In the genomic region with DNA sequence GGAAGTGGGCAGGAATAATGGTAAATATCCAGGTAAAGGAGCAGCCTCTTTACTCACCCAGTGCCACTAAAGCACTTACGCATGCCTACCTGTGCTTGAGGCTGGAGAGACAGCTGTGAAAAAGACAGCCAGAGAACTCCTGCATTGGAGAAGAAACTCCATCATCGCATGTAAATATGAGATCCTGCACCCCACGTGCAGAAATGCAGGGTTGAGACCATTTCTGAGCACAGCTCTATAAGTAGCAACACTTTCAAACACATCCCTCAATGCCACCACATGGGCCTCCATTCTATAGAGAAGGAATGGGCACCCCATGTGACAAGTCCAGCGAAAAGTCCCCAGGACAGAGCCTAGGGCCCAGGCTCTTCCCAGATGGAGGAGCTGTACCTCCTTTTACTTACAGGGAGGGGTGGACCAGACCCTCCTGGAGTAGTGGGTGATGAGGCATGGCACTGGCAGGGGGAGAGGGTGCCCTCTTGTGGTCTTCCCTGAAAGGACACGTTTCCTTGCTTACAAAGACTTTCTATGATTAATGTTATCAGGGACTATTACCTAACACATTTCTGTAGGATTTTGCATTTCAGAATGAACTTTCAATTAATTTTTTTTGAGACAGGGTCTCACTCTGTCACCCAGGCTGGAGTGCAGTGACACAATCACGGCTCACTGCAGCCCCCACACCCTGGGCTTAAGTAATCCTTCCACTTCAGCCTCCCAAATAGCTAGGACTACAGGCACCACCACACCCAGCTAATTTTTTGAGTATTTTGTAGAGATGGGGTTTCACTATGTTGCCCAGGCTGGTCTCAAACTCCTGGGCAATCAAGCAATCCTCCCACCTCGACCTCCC, we compare ENCODE assay signal across 9 cellular contexts. TPM values are rescaled to one million over a fixed set of nuclear protein-coding genes. Genes with fewer than 3 reads are reported as not detected.
DNase-seq lines count a peak whose midpoint lies in the region; ATAC-seq, FAIRE-seq and TF ChIP-seq lines count a peak whose summit lies in the region.
"Had no signal": no experiment of that assay in that cellular context is flagged by ENCODE, and none has a peak within 500 bp of the region (broad histone marks: within the 10 kb centered on the region; RNA-seq: fewer than 3 reads in every experiment).

No MANE protein-coding gene starts in this region.

- no peaks in the 10 kb centered on the region for H3K79me2 ChIP-seq in HepG2 (ENCODE audit: insufficient read depth, low read length)

- no peak for TF ChIP-seq EP300 in HepG2 (IDR thresholded peaks at IDR 0.05; ENCODE audit: low read depth in 2 of 2, low read length in 2 of 2)
- TF ChIP-seq EP300 in HepG2 (CRISPR knock-in tag; IDR thresholded peaks at IDR 0.05; ENCODE audit: borderline replicate concordance) = no peak

- 14% methylated on average over 7 of the region's 7 CpGs for WGBS in HepG2 (ENCODE audit: low lambda C conversion rate)

- DNase-seq in NCI-H2107 treated with DMSO at 0.1 percent for 48 hours (lab: John Stamatoyannopoulos, UW; ENCODE audit: unreplicated experiment) = peak; percentile 12
- no peak for DNase-seq in NCI-H2107 (lab: John Stamatoyannopoulos, UW)
- DNase-seq in NCI-H1694 treated with DMSO at 0.1 percent for 48 hours (lab: John Stamatoyannopoulos, UW) = peak; percentile 56
- peak; percentile 82 for DNase-seq in WTC11 (ENCODE audit: low spot score)
- peak; percentile 23 for DNase-seq in central memory CD4-positive, alpha-beta T cell
- no peak for DNase-seq in HepG2 (ENCODE audit: low spot score)
- peak; percentile 16 for DNase-seq in stimulated activated CD8-positive, alpha-beta memory T cell treated with anti-CD3 and anti-CD28 coated beads, Interleukin-15, amount 100 ng/mL, for 1 hour (ENCODE audit: low read depth)
- no peak for DNase-seq in DMS153 treated with DMSO at 0.1 percent for 48 hours (lab: John Stamatoyannopoulos, UW; ENCODE audit: unreplicated experiment)

- POLR2A ChIA-PET in WTC11 (lab: Charles Lee) (no interaction called here), HepG2 (lab: Yijun Ruan, JAX) (no interaction called here)

- H3K9me3 Mint-ChIP-seq in WTC11 = no peaks in the 10 kb centered on the region

- peaks cover 77% of the 10 kb centered on the region for H3K4me1 ChIP-seq in HepG2 (ENCODE audit: insufficient read depth, low read length)

- H3K9me3 ChIP-seq in HepG2 (ENCODE audit: low read length) = no peaks in the 10 kb centered on the region

- intact Hi-C loops in HepG2 (cut with micrococcal nuclease; ENCODE audit: unreplicated experiment) = loop anchor here (1.0 to 5.0 kb wide), 3 partner anchors 52 to 183 kb away; a partner anchor contains a TSS

- peaks cover 0 to 4% of the 10 kb centered on the region in 2 experiments; a peak in 1 of 5 replicates for H3K27me3 ChIP-seq in HepG2 (ENCODE audit: control insufficient read depth in 1 of 2, insufficient read depth in 2 of 2, low read length in 2 of 2)

- FAIRE-seq in HepG2 (lab: Jason Lieb, UNC) = peak; percentile 85

- no peaks in the 10 kb centered on the region for H4K20me1 ChIP-seq in HepG2 (ENCODE audit: insufficient read depth, low read length)

- H3K36me3 ChIP-seq in HepG2 (replicated peaks in 1 of 2; ENCODE audit: control insufficient read depth in 1 of 2, insufficient read depth in 2 of 2, low read length in 2 of 2) = no peaks in the 10 kb centered on the region

- CTCF ChIA-PET in WTC11 (lab: Charles Lee) = interaction anchor here (0.6 to 7.2 kb wide), 47 partner anchors 9 to 184 kb away, joined by 3 to 146 read pairs (median 7); a partner anchor contains a TSS
- CTCF ChIA-PET in HepG2 (lab: Yijun Ruan, JAX; ENCODE audit: low intra/inter-chr PET ratio, low total read pairs) = interaction anchor here (0.6 to 1.6 kb wide), 7 partner anchors 50 to 130 kb away, joined by 3 to 14 read pairs (median 5); no protein-coding TSS in a partner anchor

- no peaks in the 10 kb centered on the region for H3K36me3 Mint-ChIP-seq in WTC11

- H2AFZ ChIP-seq in HepG2 (ENCODE audit: low read length) = no peak overlapping the region

- no peak for TF ChIP-seq POLR2A in HepG2 (IDR thresholded peaks at IDR 0.05; ENCODE audit: insufficient read depth in 1 of 2, low read depth in 2 of 2, low read length in 2 of 2)

- H3K27ac ChIP-seq in HepG2 (ENCODE audit: extremely low read length, insufficient read depth, low read length) = no peak overlapping the region

- H3K27ac Mint-ChIP-seq in WTC11 = no peak overlapping the region

- TF ChIP-seq RAD21 in HepG2 (CRISPR knock-in tag; IDR thresholded peaks at IDR 0.05) = peak; percentile 53; the same call in 1 of the 2 replicates

- peaks cover 30% of the 10 kb centered on the region for H3K4me1 Mint-ChIP-seq in WTC11

- peak; percentile 67 for TF ChIP-seq CTCF in WTC11 (IDR thresholded peaks at IDR 0.05)
- peak; percentile 86 for TF ChIP-seq CTCF in HepG2 (CRISPR knock-in tag; IDR thresholded peaks at IDR 0.05)

- in situ Hi-C loops in HepG2 (cut with HindIII; ENCODE audit: extremely low pct_ligation_motif_present, low pct_unique_long_range_greater_than_20kb) = loop anchor here (5.0 to 10.0 kb wide), 2 partner anchors 50 to 112 kb away; no protein-coding TSS in a partner anchor

- no TSS peak for BruUV-seq in HepG2 (replicated peaks; lab: Mats Ljungman, UMichigan)

- H3K4me3 Mint-ChIP-seq in WTC11 = no peak overlapping the region

- no peaks in the 10 kb centered on the region for H3K27me3 Mint-ChIP-seq in WTC11 (ENCODE audit: low read depth)

- no peak overlapping the region for H3K4me3 ChIP-seq in HepG2 (replicated peaks in 1 of 3; ENCODE audit: insufficient read depth in 1 of 3, low read depth in 2 of 3, low read length in 3 of 3)

- H3K9ac ChIP-seq in HepG2 (ENCODE audit: insufficient read depth, low read depth, low read length) = no peak overlapping the region

- no peak overlapping the region for H3K4me2 ChIP-seq in HepG2 (ENCODE audit: low read depth, low read length)

- peak; percentile 84 for ATAC-seq in WTC11
- peak; percentile 32 for ATAC-seq in HepG2

TF ChIP-seq in WTC11, 78 proteins besides CTCF, POLR2A, EP300 and RAD21 (continues in another document):
- TF ChIP-seq, protein P1, sequence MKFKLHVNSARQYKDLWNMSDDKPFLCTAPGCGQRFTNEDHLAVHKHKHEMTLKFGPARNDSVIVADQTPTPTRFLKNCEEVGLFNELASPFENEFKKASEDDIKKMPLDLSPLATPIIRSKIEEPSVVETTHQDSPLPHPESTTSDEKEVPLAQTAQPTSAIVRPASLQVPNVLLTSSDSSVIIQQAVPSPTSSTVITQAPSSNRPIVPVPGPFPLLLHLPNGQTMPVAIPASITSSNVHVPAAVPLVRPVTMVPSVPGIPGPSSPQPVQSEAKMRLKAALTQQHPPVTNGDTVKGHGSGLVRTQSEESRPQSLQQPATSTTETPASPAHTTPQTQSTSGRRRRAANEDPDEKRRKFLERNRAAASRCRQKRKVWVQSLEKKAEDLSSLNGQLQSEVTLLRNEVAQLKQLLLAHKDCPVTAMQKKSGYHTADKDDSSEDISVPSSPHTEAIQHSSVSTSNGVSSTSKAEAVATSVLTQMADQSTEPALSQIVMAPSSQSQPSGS (CRISPR knock-in tag; IDR thresholded peaks at IDR 0.05; ENCODE audit: borderline replicate concordance, low read depth) = no peak

TF ChIP-seq in HepG2, 621 proteins besides CTCF, POLR2A, EP300 and RAD21 (continues in another document):
- no peak for TF ChIP-seq MIER2 (CRISPR knock-in tag; IDR thresholded peaks at IDR 0.05)
- TF ChIP-seq ZNF616 (CRISPR knock-in tag; IDR thresholded peaks at IDR 0.05; ENCODE audit: low read depth) = no peak
- TF ChIP-seq, protein P2, sequence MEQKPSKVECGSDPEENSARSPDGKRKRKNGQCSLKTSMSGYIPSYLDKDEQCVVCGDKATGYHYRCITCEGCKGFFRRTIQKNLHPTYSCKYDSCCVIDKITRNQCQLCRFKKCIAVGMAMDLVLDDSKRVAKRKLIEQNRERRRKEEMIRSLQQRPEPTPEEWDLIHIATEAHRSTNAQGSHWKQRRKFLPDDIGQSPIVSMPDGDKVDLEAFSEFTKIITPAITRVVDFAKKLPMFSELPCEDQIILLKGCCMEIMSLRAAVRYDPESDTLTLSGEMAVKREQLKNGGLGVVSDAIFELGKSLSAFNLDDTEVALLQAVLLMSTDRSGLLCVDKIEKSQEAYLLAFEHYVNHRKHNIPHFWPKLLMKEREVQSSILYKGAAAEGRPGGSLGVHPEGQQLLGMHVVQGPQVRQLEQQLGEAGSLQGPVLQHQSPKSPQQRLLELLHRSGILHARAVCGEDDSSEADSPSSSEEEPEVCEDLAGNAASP (CRISPR knock-in tag; IDR thresholded peaks at IDR 0.05; ENCODE audit: borderline replicate concordance) = peak; percentile 43; the same call in 1 of the 2 replicates
- no peak for TF ChIP-seq ZNF678 (CRISPR knock-in tag; IDR thresholded peaks at IDR 0.05)
- TF ChIP-seq PPARG (CRISPR knock-in tag; conservative IDR thresholded peaks at IDR 0.05) = 0 out of 2 replicates have a peak, but pooled peaks have one; percentile 39
- TF ChIP-seq SOX5 (CRISPR knock-in tag; IDR thresholded peaks at IDR 0.05; ENCODE audit: borderline replicate concordance) = no peak
- TF ChIP-seq ZNF446 (CRISPR knock-in tag; IDR thresholded peaks at IDR 0.05) = no peak
- TF ChIP-seq SMARCC2 (IDR thresholded peaks at IDR 0.05) = no peak
- no peak for TF ChIP-seq MZF1 (CRISPR knock-in tag; IDR thresholded peaks at IDR 0.05; ENCODE audit: borderline replicate concordance)

RNA-seq across cellular contexts. Expression of a gene that starts 55.3 kb away (rescaled TPM):
- total RNA-seq in WTC11 (2021) (not detected in 3 replicates), HepG2 (2016; rRNA removed; fragmentation: Illumina TruSeq; extraction: Trizol) (0.29 and 0.32 TPM in 2 replicates)
- total RNA-seq in HepG2 (2016; cell fraction: cytosol; rRNA removed; fragmentation: Illumina TruSeq; extraction: Trizol; ENCODE audit: low read depth) = 0.71 and 1.4 TPM in 2 replicates
- 0.48 and 0.80 TPM in 2 replicates for total RNA-seq in HepG2 (2016; cell fraction: insoluble cytoplasmic fraction; rRNA removed; fragmentation: Illumina TruSeq; extraction: Trizol)
- total RNA-seq in HepG2 (2016; cell fraction: membrane; rRNA removed; fragmentation: Illumina TruSeq; extraction: Trizol) = 0.37 and 0.55 TPM in 2 replicates
- total RNA-seq in HepG2 (2016; cell fraction: nucleus; rRNA removed; fragmentation: Illumina TruSeq; extraction: Trizol) = not detected in 2 replicates
- polyA plus RNA-seq in HepG2 (2011; rRNA removed) = 2.6 and 5.0 TPM in 2 replicates
- polyA plus RNA-seq in HepG2 (2011; cell fraction: cytosol; rRNA removed) = 3.4 and 4.2 TPM in 2 replicates
- 1.4 and 3.5 TPM in 2 replicates for polyA plus RNA-seq in HepG2 (2011; cell fraction: nucleus; rRNA removed)
- 2.6 and 3.0 TPM in 2 replicates for polyA plus RNA-seq in HepG2 (2012)
- polyA plus RNA-seq in HepG2 (2016; cell fraction: cytosol; fragmentation: Illumina TruSeq; extraction: Trizol; ENCODE audit: low read depth) = 0.71 and 0.88 TPM in 2 replicates
- 0.54 and 0.76 TPM in 2 replicates for polyA plus RNA-seq in HepG2 (2016; cell fraction: insoluble cytoplasmic fraction; fragmentation: Illumina TruSeq; extraction: Trizol; ENCODE audit: low read depth)
- 0.31 and 0.54 TPM in 2 replicates for polyA plus RNA-seq in HepG2 (2016; cell fraction: membrane; fragmentation: Illumina TruSeq; extraction: Trizol; ENCODE audit: low read depth)
- polyA plus RNA-seq in HepG2 (2016; cell fraction: nucleus; fragmentation: Illumina TruSeq; extraction: Trizol; ENCODE audit: insufficient read depth, low read depth) = 1.0 TPM in 1 of 2 replicates, not detected in the other
- 2.3 TPM in 1 of 2 replicates, not detected in the other for polyA minus RNA-seq in HepG2 (2011; rRNA and poly(A)+ RNA removed; ENCODE audit: low replicate concordance)
- polyA minus RNA-seq in HepG2 (2011; cell fraction: cytosol; rRNA and poly(A)+ RNA removed) = not detected in 2 replicates
- not detected in 2 replicates for polyA minus RNA-seq in HepG2 (2011; cell fraction: nucleus; rRNA and poly(A)+ RNA removed)
- total RNA-seq: dermis microvascular lymphatic vessel endothelial cell had no signal

Comparison
In these comparisons a context has a peak if more than half of its experiments do, and no peak if none do; other contexts are left out.
1. DNase-seq: peak in NCI-H2107 treated with DMSO at 0.1 percent for 48 hours (single experiment), NCI-H1694 treated with DMSO at 0.1 percent for 48 hours (single experiment), WTC11 (single experiment), central memory CD4-positive, alpha-beta T cell (single experiment) and stimulated activated CD8-positive, alpha-beta memory T cell treated with anti-CD3 and anti-CD28 coated beads, Interleukin-15, amount 100 ng/mL, for 1 hour (single experiment); none in NCI-H2107 (single experiment), HepG2 (single experiment) and DMS153 treated with DMSO at 0.1 percent for 48 hours (single experiment).